ENCODE assay signal across 8 cellular contexts in the genomic region with DNA sequence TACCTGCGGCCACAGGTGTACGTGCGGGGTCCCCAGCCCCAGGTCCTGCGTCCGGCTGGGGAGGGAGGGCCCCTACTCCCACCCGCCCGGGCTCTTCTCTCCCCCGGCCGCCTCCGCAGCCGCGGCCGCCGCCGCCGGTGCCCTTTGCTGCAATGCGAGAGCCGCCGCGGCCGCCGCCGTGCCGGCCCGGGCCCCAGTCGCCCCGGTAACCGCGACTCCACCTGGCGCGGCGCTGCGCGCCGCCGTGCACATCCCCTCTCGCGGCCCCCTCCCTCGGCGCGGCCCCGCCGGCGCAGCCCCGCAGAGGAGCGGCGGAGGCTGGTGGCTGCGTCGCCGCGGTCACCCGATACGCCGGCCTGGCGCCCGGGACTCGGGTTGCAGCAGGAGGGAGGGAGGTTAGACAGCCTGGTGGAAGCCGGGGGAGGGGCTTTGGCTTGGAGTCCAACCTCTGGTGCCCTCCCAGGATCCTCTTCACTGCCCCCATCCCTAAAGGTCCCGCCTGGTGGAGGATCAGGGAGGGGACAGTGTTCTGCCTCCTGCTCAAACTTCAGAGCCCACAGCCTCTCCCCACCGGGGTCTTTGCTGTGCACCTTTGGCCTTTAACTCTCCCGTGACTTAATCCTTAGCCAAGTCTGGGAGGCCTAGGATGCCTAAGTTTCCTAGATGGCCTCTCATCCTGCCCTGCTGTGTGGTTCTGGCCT. TPM values are rescaled to one million over a fixed set of nuclear protein-coding genes. Genes with fewer than 3 reads are reported as not detected.
A peak's percentile ranks its signal among the peaks of the same experiment; 100 is the strongest.
DNase-seq lines count a peak whose midpoint lies in the region; ATAC-seq and TF ChIP-seq lines count a peak whose summit lies in the region.

No MANE protein-coding gene starts in this region.

- DNase-seq in G401 (ENCODE audit: low spot score) (peak; percentile 50), NCI-H2081 (lab: John Stamatoyannopoulos, UW) (peak; percentile 72 to 81), chondrocyte (ENCODE audit: low spot score) (no peak), AML-193 (lab: John Stamatoyannopoulos, UW) (no peak)
- DNase-seq in natural killer cell treated with Interleukin-12 subunit alpha and Interleukin-12 subunit beta and Interleukin-15 and Interleukin-18, amount 100 ng/mL, for 72 hours (ENCODE audit: low spot score): no peak

- no peak for TF ChIP-seq CTCF in chondrocyte (IDR thresholded peaks at IDR 0.05)

- peaks cover 14% of the 10 kb centered on the region for H3K4me1 Mint-ChIP-seq in chondrocyte (ENCODE audit: low read depth)
- H3K4me1 Mint-ChIP-seq in natural killer cell treated with Interleukin-12 subunit alpha and Interleukin-12 subunit beta and Interleukin-15 and Interleukin-18, amount 100 ng/mL, for 72 hours (ENCODE audit: low read depth in 2 of 2): peaks cover 0 to 4% of the 10 kb centered on the region in 2 donors

- in situ Hi-C loops in G401 (cut with HindIII; ENCODE audit: low sequenced_read_pairs): no loop called here

- H3K27ac Mint-ChIP-seq in chondrocyte (ENCODE audit: unreplicated experiment): no peak overlapping the region
- H3K27ac Mint-ChIP-seq in natural killer cell treated with Interleukin-12 subunit alpha and Interleukin-12 subunit beta and Interleukin-15 and Interleukin-18, amount 100 ng/mL, for 72 hours: no peak overlapping the region

- H3K9me3 Mint-ChIP-seq in chondrocyte (ENCODE audit: low read depth): no peaks in the 10 kb centered on the region
- H3K9me3 Mint-ChIP-seq in natural killer cell treated with Interleukin-12 subunit alpha and Interleukin-12 subunit beta and Interleukin-15 and Interleukin-18, amount 100 ng/mL, for 72 hours: no peaks in the 10 kb centered on the region

- H3K36me3 Mint-ChIP-seq in chondrocyte (ENCODE audit: low read depth): no peaks in the 10 kb centered on the region
- no peaks in the 10 kb centered on the region for H3K36me3 Mint-ChIP-seq in natural killer cell treated with Interleukin-12 subunit alpha and Interleukin-12 subunit beta and Interleukin-15 and Interleukin-18, amount 100 ng/mL, for 72 hours

- peak in 1 of 2 donors; percentile 17 for ATAC-seq in natural killer cell treated with Interleukin-12 subunit alpha and Interleukin-12 subunit beta and Interleukin-15 and Interleukin-18, amount 100 ng/mL, for 72 hours
- no peak for ATAC-seq in GM18519 (IDR thresholded peaks at IDR 0.05; ENCODE audit: low FRiP score, unreplicated experiment)
- ATAC-seq in HG02970 (IDR thresholded peaks at IDR 0.05; ENCODE audit: low FRiP score, unreplicated experiment): no peak
- no peak for ATAC-seq in GM21717 (IDR thresholded peaks at IDR 0.05; ENCODE audit: unreplicated experiment)

- H3K4me3 Mint-ChIP-seq in chondrocyte (ENCODE audit: unreplicated experiment): peak overlapping the region; percentile 44
- peak overlapping the region; percentile 23 for H3K4me3 Mint-ChIP-seq in natural killer cell treated with Interleukin-12 subunit alpha and Interleukin-12 subunit beta and Interleukin-15 and Interleukin-18, amount 100 ng/mL, for 72 hours

- peaks cover 74% of the 10 kb centered on the region for H3K27me3 Mint-ChIP-seq in chondrocyte (ENCODE audit: low read depth)
- H3K27me3 Mint-ChIP-seq in natural killer cell treated with Interleukin-12 subunit alpha and Interleukin-12 subunit beta and Interleukin-15 and Interleukin-18, amount 100 ng/mL, for 72 hours: peaks cover 62 to 83% of the 10 kb centered on the region in 2 donors

RNA-seq across cellular contexts. Expression of gene SRCIN1, which starts 32.9 kb away (rescaled TPM):
- total RNA-seq in G401 (2014; rRNA removed; shearing (Covaris generic)): 8.9 and 12.4 TPM in 2 replicates
- total RNA-seq in chondrocyte: 0.30 to 0.51 TPM in 2 of 3 replicates, not detected in the other
- total RNA-seq in natural killer cell treated with Interleukin-12 subunit alpha and Interleukin-12 subunit beta and Interleukin-15 and Interleukin-18, amount 100 ng/mL, for 72 hours: under 1 TPM; 0.05 to 0.28 TPM

Comparison
In these comparisons a context has a peak if more than half of its experiments do, and no peak if none do; other contexts are left out.
1. DNase-seq: peak in G401 (single experiment) and NCI-H2081 (2 of 2); none in chondrocyte (single experiment), natural killer cell treated with Interleukin-12 subunit alpha and Interleukin-12 subunit beta and Interleukin-15 and Interleukin-18, amount 100 ng/mL, for 72 hours (single experiment) and AML-193 (0 of 2).